Comparison of ENCODE assay signal across 19 cellular contexts in genomic region chr10:132642732-132643008, GRCh38.
DNase-seq lines count a peak whose midpoint lies in the region; ATAC-seq and TF ChIP-seq lines count a peak whose summit lies in the region.
"Had no signal": no experiment of that assay in that cellular context is flagged by ENCODE, and none has a peak within 500 bp of the region (broad histone marks: within the 10 kb centered on the region; RNA-seq: fewer than 3 reads in every experiment).

No MANE protein-coding gene starts in this region.

- H3K27ac ChIP-seq in H9 (ENCODE audit: insufficient read length, low read depth, low read length) (no peak overlapping the region), testis (no peak overlapping the region)
- H3K27ac ChIP-seq: RWPE1 had no signal

- DNase-seq in H9 (peak; percentile 2), NCI-H345 (lab: John Stamatoyannopoulos, UW) (peak; percentile 64), SHP77 treated with DMSO at 0.1 percent for 48 hours (lab: John Stamatoyannopoulos, UW) (peak; percentile 14), sciatic nerve (ENCODE audit: low spot score) (peak; percentile 43), medulla oblongata (ENCODE audit: extremely low spot score) (no peak), testis (no peak)
- DNase-seq: ACHN, AML-193, DND-41, GDM1, HCEC 1CT, NCI-H1930, NCI-H510A treated with DMSO at 0.1 percent for 48 hours, OCI-M1, SW 1271 had no signal

- H3K4me3 ChIP-seq in testis: no peak overlapping the region
- H3K4me3 ChIP-seq: GM12878 had no signal

- H3K27me3 ChIP-seq in H9 (ENCODE audit: insufficient read depth, low read length) (no peaks in the 10 kb centered on the region), testis (no peaks in the 10 kb centered on the region)

- no peak overlapping the region for H3K56ac ChIP-seq in H9 (ENCODE audit: insufficient read length, low read depth, low read length)

- H4K8ac ChIP-seq in H9 (replicated peaks; ENCODE audit: insufficient read length, low read depth, low read length): no peak overlapping the region

- H3K18ac ChIP-seq in H9 (ENCODE audit: insufficient read length, low read depth, low read length): no peak overlapping the region

- no peak overlapping the region for H2BK120ac ChIP-seq in H9 (ENCODE audit: low read depth, low read length, poor library complexity, severe bottlenecking)

- TF ChIP-seq CTCF in H9 (conservative IDR thresholded peaks at IDR 0.05) (no peak), testis (IDR thresholded peaks at IDR 0.05) (no peak)

- H4K91ac ChIP-seq in H9 (ENCODE audit: insufficient read length, low read depth, low read length): no peak overlapping the region

- no peak overlapping the region for H3T11ph ChIP-seq in H9 (ENCODE audit: low read length)

- no peak for ATAC-seq in sciatic nerve
- no peak for ATAC-seq in HG03196 (IDR thresholded peaks at IDR 0.05; ENCODE audit: unreplicated experiment)
- ATAC-seq: GM12878 had no signal

- H3K79me2 ChIP-seq in H9 (ENCODE audit: insufficient read depth, low read length): no peaks in the 10 kb centered on the region

- no peak overlapping the region for H2BK15ac ChIP-seq in H9 (ENCODE audit: low read depth, low read length)

- H3K23ac ChIP-seq in H9 (ENCODE audit: insufficient read length, low read depth, low read length): no peak overlapping the region

- peaks cover 7% of the 10 kb centered on the region for H3K27me3 Mint-ChIP-seq in H9 (ENCODE audit: low read depth)
- H3K27me3 Mint-ChIP-seq: CD4-positive, alpha-beta T cell had no signal

- H3K9ac ChIP-seq in H9 (ENCODE audit: extremely low read depth, insufficient read length, low read length): no peak overlapping the region

- H3K4ac ChIP-seq in H9 (ENCODE audit: low read depth, low read length): no peak overlapping the region

- H2AK5ac ChIP-seq in H9 (ENCODE audit: insufficient read length, low read length): no peak overlapping the region

- no peaks in the 10 kb centered on the region; a peak in 1 of 7 replicates for H3K36me3 Mint-ChIP-seq in H9 (ENCODE audit: insufficient read depth in 1 of 3, low read depth in 3 of 3)

- no peak overlapping the region for H4K5ac ChIP-seq in H9 (ENCODE audit: insufficient read length, low read depth, low read length)

- H2BK5ac ChIP-seq in H9 (ENCODE audit: insufficient read length, low read length): no peak overlapping the region

- H3K4me1 ChIP-seq in H9 (ENCODE audit: insufficient read depth, low read length) (no peaks in the 10 kb centered on the region; the same call in 1 of the 2 replicates), testis (peaks cover 9% of the 10 kb centered on the region)

- H3K79me1 ChIP-seq in H9 (ENCODE audit: insufficient read depth, low read depth, low read length, poor library complexity, severe bottlenecking): no peaks in the 10 kb centered on the region

- intact Hi-C loops in sciatic nerve (cut with DNase I): loop anchor here (10.0 kb wide), 1 partner anchor 258 kb away; no protein-coding TSS in a partner anchor
- intact Hi-C loops in testis (cut with DNase I; ENCODE audit: low total_unique reads): no loop called here

- peaks cover under 1 to 7% of the 10 kb centered on the region in 2 experiments; a peak in 3 of 4 replicates for H3K4me1 Mint-ChIP-seq in H9

- no CpG with 5 or more reads among the region's 11 CpGs for WGBS in H9 (ENCODE audit: extremely low coverage, insufficient read length, low lambda C conversion rate)
- 89 to 94% methylated on average over 11 of the region's 11 CpGs for WGBS in testis, 2 donors

- no peaks in the 10 kb centered on the region for H3K23me2 ChIP-seq in H9 (ENCODE audit: insufficient read length, low read depth, low read length, poor library complexity, severe bottlenecking)

- H2BK12ac ChIP-seq in H9 (ENCODE audit: insufficient read length, low read depth, low read length): no peak overlapping the region

- H3K4me2 ChIP-seq in H9 (ENCODE audit: insufficient read depth, insufficient read length, low read length): no peak overlapping the region

- no peak overlapping the region for H3K4me3 Mint-ChIP-seq in H9
- H3K4me3 Mint-ChIP-seq: CD4-positive, alpha-beta T cell had no signal

- H4K20me1 ChIP-seq in H9 (ENCODE audit: control insufficient read depth, insufficient read depth, insufficient read length): no peaks in the 10 kb centered on the region

- H3K27ac Mint-ChIP-seq in H9: no peak overlapping the region
- H3K27ac Mint-ChIP-seq: CD4-positive, alpha-beta T cell had no signal

- H3K14ac ChIP-seq in H9 (ENCODE audit: insufficient read depth, low read length): no peak overlapping the region

- no peak for TF ChIP-seq POLR2A in testis (IDR thresholded peaks at IDR 0.05)

- peaks cover 7 to 11% of the 10 kb centered on the region in 2 experiments; a peak in 3 of 5 replicates for H3K9me3 Mint-ChIP-seq in H9
- H3K9me3 Mint-ChIP-seq: CD4-positive, alpha-beta T cell had no signal

- H3K9me3 ChIP-seq in H9 (ENCODE audit: control insufficient read depth, low read depth, low read length): no peaks in the 10 kb centered on the region
- H3K9me3 ChIP-seq in testis: no peaks in the 10 kb centered on the region

- H2BK20ac ChIP-seq in H9 (ENCODE audit: low read depth, low read length, poor library complexity, severe bottlenecking): no peak overlapping the region

- H2AFZ ChIP-seq in H9 (ENCODE audit: low read length): no peak overlapping the region

- H3K36me3 ChIP-seq in testis (ENCODE audit: low read depth, missing control alignments): no peaks in the 10 kb centered on the region

Comparison
In these comparisons a context has a peak if more than half of its experiments do, and no peak if none do; other contexts are left out.
1. DNase-seq: peak in H9 (single experiment), NCI-H345 (single experiment), SHP77 treated with DMSO at 0.1 percent for 48 hours (single experiment) and sciatic nerve (single experiment); none in medulla oblongata (single experiment) and testis (single experiment).